8 cellular contexts compared by ENCODE assay signal in the genomic region with DNA sequence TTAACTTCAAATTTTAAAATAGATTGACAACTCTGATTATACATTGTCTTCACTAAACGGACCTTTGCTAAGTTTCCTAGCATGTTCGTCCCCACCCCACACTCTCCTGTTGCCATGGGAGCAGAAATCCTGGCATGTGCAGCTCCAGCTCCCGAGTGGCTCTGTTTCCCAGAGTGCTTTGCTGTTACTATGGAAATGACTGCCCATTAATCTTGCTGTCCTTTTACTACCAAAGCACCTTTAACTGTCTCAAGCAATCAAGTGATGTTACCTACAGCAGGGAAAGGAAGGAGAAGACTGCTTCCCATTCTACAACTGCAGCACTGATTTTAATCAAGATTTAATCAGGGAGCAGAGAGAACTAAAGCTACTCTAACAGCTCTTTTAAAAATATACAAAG.
A peak's percentile ranks its signal among the peaks of the same experiment; 100 is the strongest.
DNase-seq lines count a peak whose midpoint lies in the region; ATAC-seq and TF ChIP-seq lines count a peak whose summit lies in the region.

No MANE protein-coding gene starts in this region.

- H4K20me1 ChIP-seq in OCI-LY3 (ENCODE audit: insufficient read depth, low read length) = no peaks in the 10 kb centered on the region

- no peak overlapping the region for H3K4me3 ChIP-seq in right cardiac atrium (ENCODE audit: low read length)
- H3K4me3 ChIP-seq in heart left ventricle = no peak overlapping the region
- H3K4me3 ChIP-seq in OCI-LY3 (ENCODE audit: low read length) = peak overlapping the region; percentile 52
- H3K4me3 ChIP-seq in fibroblast of pulmonary artery (replicated peaks; ENCODE audit: low read depth, low read length) = no peak overlapping the region
- no peak overlapping the region for H3K4me3 ChIP-seq in retinal pigment epithelial cell (ENCODE audit: low read length)

- peak overlapping the region; percentile 51 for H3K4me2 ChIP-seq in OCI-LY3 (ENCODE audit: low read length)

- DNase-seq in right cardiac atrium = peak; percentile 33 to 65 (median 43)
- DNase-seq in heart left ventricle = no peak
- DNase-seq in fibroblast of pulmonary artery (ENCODE audit: low read depth) = peak; percentile 25
- peak; percentile 76 for DNase-seq in retinal pigment epithelial cell (ENCODE audit: low read depth)
- no peak for DNase-seq in AML-193 (lab: John Stamatoyannopoulos, UW)

- H3K27me3 ChIP-seq in right cardiac atrium (ENCODE audit: control insufficient read depth, insufficient read depth) (no peaks in the 10 kb centered on the region), heart left ventricle (no peaks in the 10 kb centered on the region), OCI-LY3 (ENCODE audit: low read depth, low read length) (no peaks in the 10 kb centered on the region)

- ATAC-seq in right cardiac atrium (peak; percentile 34 to 69), heart left ventricle (no peak), HG02588 (IDR thresholded peaks at IDR 0.05; ENCODE audit: unreplicated experiment) (no peak), GM19463 (IDR thresholded peaks at IDR 0.05; ENCODE audit: unreplicated experiment) (no peak)

- H3K9me3 ChIP-seq in right cardiac atrium (ENCODE audit: control insufficient read depth, low read length) (no peaks in the 10 kb centered on the region), heart left ventricle (peaks cover 0 to 4% (median 0%) of the 10 kb centered on the region in 12 donors), OCI-LY3 (ENCODE audit: insufficient read depth, low read length) (no peaks in the 10 kb centered on the region)

- H3K4me1 ChIP-seq in right cardiac atrium (ENCODE audit: control insufficient read depth, insufficient read depth, low read length) (no peaks in the 10 kb centered on the region), heart left ventricle (no peaks in the 10 kb centered on the region), OCI-LY3 (ENCODE audit: low read length) (0 out of 2 replicates have a peak, but pooled peaks cover 3% of the 10 kb centered on the region)

- intact Hi-C loops in right cardiac atrium (cut with DNase I) (no loop called here), heart left ventricle (cut with DNase I) (no loop called here)

- no peak overlapping the region for H3K9ac ChIP-seq in OCI-LY3 (ENCODE audit: low read length)

- H2AFZ ChIP-seq in OCI-LY3 (ENCODE audit: low read depth, low read length) = peak overlapping the region; percentile 8; the same call in 1 of the 2 replicates

- no peak for TF ChIP-seq CTCF in heart left ventricle (IDR thresholded peaks at IDR 0.05)
- TF ChIP-seq CTCF in OCI-LY3 (IDR thresholded peaks at IDR 0.05; ENCODE audit: low read depth, low read length) = no peak
- no peak for TF ChIP-seq CTCF in fibroblast of pulmonary artery (IDR thresholded peaks at IDR 0.05; ENCODE audit: low read length, missing control alignments)
- TF ChIP-seq CTCF in retinal pigment epithelial cell (conservative IDR thresholded peaks at IDR 0.05; ENCODE audit: low read depth, low read length) = no peak

- H3K36me3 ChIP-seq in heart left ventricle = no peaks in the 10 kb centered on the region
- no peaks in the 10 kb centered on the region for H3K36me3 ChIP-seq in OCI-LY3 (replicated peaks; ENCODE audit: low read depth, low read length)

- under 1% methylated on average over 3 of the region's 3 CpGs for WGBS in right cardiac atrium
- WGBS in heart left ventricle, 4 donors = 1 to 3% (median 2%) methylated on average over 3 of the region's 3 CpGs

- H3K27ac ChIP-seq in right cardiac atrium (ENCODE audit: low read length) = no peak overlapping the region
- H3K27ac ChIP-seq in heart left ventricle = no peak overlapping the region
- no peak overlapping the region for H3K27ac ChIP-seq in OCI-LY3 (ENCODE audit: low read length)

- TF ChIP-seq POLR2A in heart left ventricle (IDR thresholded peaks at IDR 0.05) = no peak

- H3K79me2 ChIP-seq in OCI-LY3 (ENCODE audit: low read length) = no peaks in the 10 kb centered on the region

Comparison
In these comparisons a context has a peak if more than half of its experiments do, and no peak if none do; other contexts are left out.
1. ATAC-seq: peak in right cardiac atrium (2 of 2); none in heart left ventricle (0 of 4), HG02588 (single experiment) and GM19463 (single experiment).
2. DNase-seq: peak in right cardiac atrium (3 of 3), fibroblast of pulmonary artery (single experiment) and retinal pigment epithelial cell (single experiment); none in heart left ventricle (0 of 5) and AML-193 (0 of 2).